In genomic region chr14:64012720-64013119, GRCh38 we compare ENCODE assay signal across 7 cellular contexts.
"Had no signal": no experiment of that assay in that cellular context is flagged by ENCODE, and none has a peak within 500 bp of the region (broad histone marks: within the 10 kb centered on the region; RNA-seq: fewer than 3 reads in every experiment).

No MANE protein-coding gene starts in this region.

- ATAC-seq: GM23338, K562 had no signal

- DNase-seq: H9, HCEC 1CT, IMR-90 had no signal

- H3K4me1 Mint-ChIP-seq: GM23338, H9 had no signal

- H3K4me3 Mint-ChIP-seq: GM23338, H9 had no signal

- FAIRE-seq: H1, H54, K562 had no signal

- H3K9me3 Mint-ChIP-seq: GM23338 had no signal

- H3K27ac Mint-ChIP-seq: H9 had no signal
